ENCODE assay signal across 14 cellular contexts in genomic region chr1:30189818-30190480, GRCh38.
"Had no signal": no experiment of that assay in that cellular context is flagged by ENCODE, and none has a peak within 500 bp of the region (broad histone marks: within the 10 kb centered on the region; RNA-seq: fewer than 3 reads in every experiment).

No MANE protein-coding gene starts in this region.

- H3K9me3 Mint-ChIP-seq: activated T-cell treated with anti-CD3 and anti-CD28 coated beads, Interleukin-2, amount 50 U/mL, for 4 hours; stimulated activated naive CD8-positive, alpha-beta T cell treated with anti-CD3 and anti-CD28 coated beads, Interleukin-15, Interleukin-2, amounts not matched to agents 100 ng/mL and 50 ng/mL, for 24 hours had no signal

- H3K4me1 Mint-ChIP-seq: activated B cell treated with CpG ODN at 0.5 μM for 24 hours had no signal

- H3K36me3 ChIP-seq: suprapubic skin, upper lobe of left lung had no signal

- DNase-seq: activated B cell treated with CpG ODN at 0.5 μM for 24 hours; activated CD4-positive, alpha-beta T cell treated with anti-CD3 and anti-CD28 coated beads, Interleukin-2, amount 50 U/mL, for 4 hours; activated gamma-delta T cell treated with Interleukin-2 at 50 U/mL for 16 hours; activated T-cell treated with anti-CD3 and anti-CD28 coated beads, Interleukin-2, amount 50 U/mL, for 4 hours; amniotic stem cell; dorsolateral prefrontal cortex; small intestine; stimulated activated CD4-positive, alpha-beta T cell treated with anti-CD3 and anti-CD28 coated beads, Interleukin-4, amount 100 ng/mL, for 4 hours had no signal

- H3K4me3 ChIP-seq: dorsolateral prefrontal cortex, suprapubic skin, upper lobe of left lung had no signal

- H2AFZ ChIP-seq: parathyroid adenoma had no signal

- H3K9ac ChIP-seq: parathyroid adenoma had no signal

- H3K27ac ChIP-seq: dorsolateral prefrontal cortex, parathyroid adenoma had no signal

- H3K27ac Mint-ChIP-seq: activated B cell treated with CpG ODN at 0.5 μM for 24 hours; activated naive CD8-positive, alpha-beta T cell; stimulated activated naive CD8-positive, alpha-beta T cell treated with anti-CD3 and anti-CD28 coated beads, Interleukin-15, Interleukin-2, amounts not matched to agents 100 ng/mL and 50 ng/mL, for 24 hours had no signal

- H3K36me3 Mint-ChIP-seq: activated naive CD8-positive, alpha-beta T cell had no signal

- H3K9me3 ChIP-seq: suprapubic skin, upper lobe of left lung had no signal

- H3K4me3 Mint-ChIP-seq: activated B cell treated with CpG ODN at 0.5 μM for 24 hours; activated naive CD8-positive, alpha-beta T cell; activated T-cell treated with anti-CD3 and anti-CD28 coated beads, Interleukin-2, amount 50 U/mL, for 4 hours; stimulated activated naive CD8-positive, alpha-beta T cell treated with anti-CD3 and anti-CD28 coated beads, Interleukin-15, Interleukin-2, amounts not matched to agents 100 ng/mL and 50 ng/mL, for 24 hours had no signal

- H3K27me3 ChIP-seq: upper lobe of left lung had no signal

- H3K27me3 Mint-ChIP-seq: activated B cell treated with CpG ODN at 0.5 μM for 24 hours had no signal

- H3K79me2 ChIP-seq: parathyroid adenoma had no signal

- H3K4me1 ChIP-seq: parathyroid adenoma had no signal

- ATAC-seq: activated T-cell treated with anti-CD3 and anti-CD28 coated beads, Interleukin-2, amount 50 U/mL, for 4 hours; Right ventricle myocardium inferior had no signal
